In genomic region chr13:50080856-50081105, GRCh38 we compare ENCODE assay signal across 8 cellular contexts.
DNase-seq lines count a peak whose midpoint lies in the region; ATAC-seq and TF ChIP-seq lines count a peak whose summit lies in the region.

No MANE protein-coding gene starts in this region.

- peaks cover 50% of the 10 kb centered on the region for H3K4me1 ChIP-seq in CD4-positive, CD25-positive, alpha-beta regulatory T cell (ENCODE audit: control insufficient read depth, insufficient read depth, low read length, poor library complexity, severe bottlenecking)
- peaks cover 28% of the 10 kb centered on the region for H3K4me1 ChIP-seq in body of pancreas
- H3K4me1 ChIP-seq in lower lobe of right lung = peaks cover 55% of the 10 kb centered on the region
- no peaks in the 10 kb centered on the region for H3K4me1 ChIP-seq in uterus

- peak overlapping the region; percentile 95 to 100 (median 98) for H3K4me3 Mint-ChIP-seq in CD4-positive, CD25-positive, alpha-beta regulatory T cell

- ATAC-seq in CD4-positive, CD25-positive, alpha-beta regulatory T cell (ENCODE audit: low read depth in 2 of 2) = no peak
- ATAC-seq in body of pancreas (no peak), lower lobe of right lung (no peak), HG02763 (IDR thresholded peaks at IDR 0.05; ENCODE audit: unreplicated experiment) (no peak)

- WGBS in body of pancreas, 2 donors = 1 to 2% methylated on average over 10 of the region's 10 CpGs

- TF ChIP-seq POLR2A in body of pancreas (IDR thresholded peaks at IDR 0.05) (no peak), uterus (IDR thresholded peaks at IDR 0.05) (no peak)

- TF ChIP-seq CTCF in body of pancreas (IDR thresholded peaks at IDR 0.05) = no peak
- no peak for TF ChIP-seq CTCF in lower lobe of right lung (IDR thresholded peaks at IDR 0.05)
- TF ChIP-seq CTCF in uterus (IDR thresholded peaks at IDR 0.05) = no peak

- peaks cover 15% of the 10 kb centered on the region for H3K27me3 Mint-ChIP-seq in CD4-positive, CD25-positive, alpha-beta regulatory T cell

- H3K36me3 ChIP-seq in CD4-positive, CD25-positive, alpha-beta regulatory T cell (ENCODE audit: control insufficient read depth, insufficient read depth, low read length) = no peaks in the 10 kb centered on the region
- H3K36me3 ChIP-seq in body of pancreas (replicated peaks in 1 of 2; ENCODE audit: insufficient read depth in 1 of 2, low read depth in 2 of 2) = no peaks in the 10 kb centered on the region
- H3K36me3 ChIP-seq in lower lobe of right lung = no peaks in the 10 kb centered on the region
- no peaks in the 10 kb centered on the region for H3K36me3 ChIP-seq in uterus

- H3K36me3 Mint-ChIP-seq in CD4-positive, CD25-positive, alpha-beta regulatory T cell = peaks cover 1% of the 10 kb centered on the region

- peak in 2 of 3 donors; percentile 71 to 77 for DNase-seq in CD4-positive, CD25-positive, alpha-beta regulatory T cell
- DNase-seq in HT1080 (ENCODE audit: low read depth) (peak; percentile 44), body of pancreas (no peak), lower lobe of right lung (no peak), uterus (no peak), NCI-H2196 treated with DMSO at 0.1 percent for 48 hours (lab: John Stamatoyannopoulos, UW; ENCODE audit: unreplicated experiment) (no peak), D341Med (ENCODE audit: low spot score) (no peak)

- peak overlapping the region; percentile 98 for H3K4me3 ChIP-seq in CD4-positive, CD25-positive, alpha-beta regulatory T cell (ENCODE audit: low read depth, low read length)
- H3K4me3 ChIP-seq in body of pancreas = peak overlapping the region; percentile 28 to 39
- H3K4me3 ChIP-seq in lower lobe of right lung = peak overlapping the region; percentile 73
- H3K4me3 ChIP-seq in uterus = peak overlapping the region; percentile 70 to 83

- intact Hi-C loops in body of pancreas (cut with DNase I) (no loop called here), lower lobe of right lung (cut with DNase I) (loop anchor here (10.0 kb wide), 1 partner anchor 454 kb away; no protein-coding TSS in a partner anchor), uterus (cut with DNase I; ENCODE audit: low total_unique reads) (loop anchor here (2.0 kb wide), 1 partner anchor 84 kb away; the partner anchor contains the start of gene TRIM13)

- peak overlapping the region; percentile 89 to 95 (median 95) for H3K27ac Mint-ChIP-seq in CD4-positive, CD25-positive, alpha-beta regulatory T cell

- H3K27me3 ChIP-seq in CD4-positive, CD25-positive, alpha-beta regulatory T cell (ENCODE audit: control insufficient read depth, insufficient read depth, low read length) = no peaks in the 10 kb centered on the region
- peaks cover 0 to 5% of the 10 kb centered on the region in 2 donors for H3K27me3 ChIP-seq in body of pancreas
- H3K27me3 ChIP-seq in lower lobe of right lung (ENCODE audit: low read depth) = no peaks in the 10 kb centered on the region
- H3K27me3 ChIP-seq in uterus = no peaks in the 10 kb centered on the region

- peaks cover 0 to 5% (median 0%) of the 10 kb centered on the region in 7 donors for H3K9me3 Mint-ChIP-seq in CD4-positive, CD25-positive, alpha-beta regulatory T cell

- no peaks in the 10 kb centered on the region for H3K9me3 ChIP-seq in CD4-positive, CD25-positive, alpha-beta regulatory T cell (ENCODE audit: control insufficient read depth in 2 of 2, low read length in 2 of 2)
- H3K9me3 ChIP-seq in body of pancreas = no peaks in the 10 kb centered on the region
- no peaks in the 10 kb centered on the region for H3K9me3 ChIP-seq in lower lobe of right lung
- H3K9me3 ChIP-seq in uterus = no peaks in the 10 kb centered on the region

- peak overlapping the region; percentile 93 for H3K27ac ChIP-seq in CD4-positive, CD25-positive, alpha-beta regulatory T cell (ENCODE audit: insufficient read depth, low read length, poor library complexity, severe bottlenecking)
- H3K27ac ChIP-seq in body of pancreas = peak overlapping the region; percentile 66 to 94 (median 88)
- H3K27ac ChIP-seq in lower lobe of right lung = peak overlapping the region; percentile 73
- H3K27ac ChIP-seq in uterus = peak overlapping the region; percentile 93 to 98

- H3K4me1 Mint-ChIP-seq in CD4-positive, CD25-positive, alpha-beta regulatory T cell = peaks cover 14 to 68% (median 41%) of the 10 kb centered on the region in 4 donors

Comparison
In these comparisons a context has a peak if more than half of its experiments do, and no peak if none do; other contexts are left out.
1. DNase-seq: peak in CD4-positive, CD25-positive, alpha-beta regulatory T cell (2 of 3) and HT1080 (single experiment); none in body of pancreas (0 of 4), lower lobe of right lung (single experiment), uterus (0 of 2), NCI-H2196 treated with DMSO at 0.1 percent for 48 hours (single experiment) and D341Med (single experiment).
2. H3K4me3 ChIP-seq: peak in every context shown above with its lines; median percentile 98 in CD4-positive, CD25-positive, alpha-beta regulatory T cell; 76 in uterus; 73 in lower lobe of right lung; 34 in body of pancreas.
3. Peak in every context shown above with its lines, with median percentiles within 50 percentile points of each other: H3K27ac ChIP-seq.